Comparison of ENCODE assay signal across 1 cellular context in genomic region chr22:31170971-31171370, GRCh38.
TF ChIP-seq lines count a peak whose summit lies in the region.

No MANE protein-coding gene starts in this region.

TF ChIP-seq in HEK293, 187 proteins besides CTCF, POLR2A, EP300 and RAD21 (continued from another document):
- peak; percentile 78 for TF ChIP-seq ZNF518A (tag by site-specific recombination; conservative IDR thresholded peaks at IDR 0.05; ENCODE audit: low read depth)
- peak; percentile 42; the same call in 1 of the 2 replicates for TF ChIP-seq ZBTB8A (tag by site-specific recombination; IDR thresholded peaks at IDR 0.05)
- TF ChIP-seq ZNF214 (tag by site-specific recombination; IDR thresholded peaks at IDR 0.05; ENCODE audit: borderline replicate concordance): no peak
- TF ChIP-seq ZNF654 (tag by site-specific recombination; IDR thresholded peaks at IDR 0.05; ENCODE audit: low read depth): peak; percentile 14; the same call in 1 of the 2 replicates
- peak; percentile 83 for TF ChIP-seq ZNF394 (tag by site-specific recombination; IDR thresholded peaks at IDR 0.05; ENCODE audit: borderline replicate concordance)
- no peak for TF ChIP-seq ZSCAN5A (tag by site-specific recombination; IDR thresholded peaks at IDR 0.05)
- no peak for TF ChIP-seq ZNF23 (tag by site-specific recombination; IDR thresholded peaks at IDR 0.05; ENCODE audit: borderline replicate concordance)
- 0 out of 2 replicates have a peak, but pooled peaks have one; percentile 15 for TF ChIP-seq ZNF629 (tag by site-specific recombination; IDR thresholded peaks at IDR 0.05)
- TF ChIP-seq GLI4 (tag by site-specific recombination; IDR thresholded peaks at IDR 0.05): no peak
- TF ChIP-seq ZNF623 (tag by site-specific recombination; IDR thresholded peaks at IDR 0.05): peak; percentile 45
- TF ChIP-seq ZBTB11 (tag by site-specific recombination; conservative IDR thresholded peaks at IDR 0.05; ENCODE audit: low read depth): 0 out of 2 replicates have a peak, but pooled peaks have one; percentile 24
- TF ChIP-seq ZNF280D (tag by site-specific recombination; IDR thresholded peaks at IDR 0.05): no peak
- 0 out of 2 replicates have a peak, but pooled peaks have one; percentile 13 for TF ChIP-seq PRDM10 (tag by site-specific recombination; IDR thresholded peaks at IDR 0.05)
- no peak for TF ChIP-seq ZNF791 (tag by site-specific recombination; IDR thresholded peaks at IDR 0.05)
- peak; percentile 42 for TF ChIP-seq ZNF555 (tag by site-specific recombination; conservative IDR thresholded peaks at IDR 0.05)
- TF ChIP-seq ZNF202 (tag by site-specific recombination; IDR thresholded peaks at IDR 0.05; ENCODE audit: borderline replicate concordance): no peak
- TF ChIP-seq YY1 (tag by site-specific recombination; IDR thresholded peaks at IDR 0.05): no peak
